1 cellular context compared by ENCODE assay signal in the genomic region with DNA sequence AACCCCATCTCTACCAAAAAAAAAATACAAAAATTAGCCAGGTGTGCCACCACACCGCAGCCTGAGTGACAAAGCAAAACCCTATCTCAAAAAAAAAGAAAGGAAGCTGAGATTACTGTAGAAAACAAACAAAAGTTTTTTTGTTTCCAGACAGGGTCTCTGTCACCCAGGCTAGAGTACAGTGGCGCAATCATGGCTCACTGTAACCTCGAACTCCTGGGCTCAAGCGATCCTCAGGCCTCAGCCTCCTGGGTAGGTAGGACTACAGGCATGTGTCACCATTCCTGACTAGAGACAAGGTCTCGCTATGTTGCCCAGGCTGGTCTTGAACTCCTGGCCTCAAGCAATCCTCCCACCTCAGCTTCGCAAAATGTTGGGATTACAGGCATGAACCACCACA.
TF ChIP-seq lines count a peak whose summit lies in the region.

No MANE protein-coding gene starts in this region.

TF ChIP-seq in K562, 482 proteins besides CTCF, POLR2A, EP300 and RAD21:
- peak; percentile 82 for TF ChIP-seq CEBPB (tag; IDR thresholded peaks at IDR 0.05)
- TF ChIP-seq ZNF75A (CRISPR knock-in tag; IDR thresholded peaks at IDR 0.05) = no peak
- TF ChIP-seq CBFA2T3 (IDR thresholded peaks at IDR 0.05) = peak; percentile 23; the same call in 1 of the 2 replicates
- TF ChIP-seq CEBPG (CRISPR knock-in tag; IDR thresholded peaks at IDR 0.05) = no peak
- 0 out of 4 replicates have a peak, but pooled peaks of 1 of the 2 experiments have one; percentile 13 for TF ChIP-seq CEBPG (tag; conservative IDR thresholded peaks at IDR 0.05 in 1 of 2, IDR thresholded peaks at IDR 0.05 in 1 of 2)
- TF ChIP-seq, protein P1, sequence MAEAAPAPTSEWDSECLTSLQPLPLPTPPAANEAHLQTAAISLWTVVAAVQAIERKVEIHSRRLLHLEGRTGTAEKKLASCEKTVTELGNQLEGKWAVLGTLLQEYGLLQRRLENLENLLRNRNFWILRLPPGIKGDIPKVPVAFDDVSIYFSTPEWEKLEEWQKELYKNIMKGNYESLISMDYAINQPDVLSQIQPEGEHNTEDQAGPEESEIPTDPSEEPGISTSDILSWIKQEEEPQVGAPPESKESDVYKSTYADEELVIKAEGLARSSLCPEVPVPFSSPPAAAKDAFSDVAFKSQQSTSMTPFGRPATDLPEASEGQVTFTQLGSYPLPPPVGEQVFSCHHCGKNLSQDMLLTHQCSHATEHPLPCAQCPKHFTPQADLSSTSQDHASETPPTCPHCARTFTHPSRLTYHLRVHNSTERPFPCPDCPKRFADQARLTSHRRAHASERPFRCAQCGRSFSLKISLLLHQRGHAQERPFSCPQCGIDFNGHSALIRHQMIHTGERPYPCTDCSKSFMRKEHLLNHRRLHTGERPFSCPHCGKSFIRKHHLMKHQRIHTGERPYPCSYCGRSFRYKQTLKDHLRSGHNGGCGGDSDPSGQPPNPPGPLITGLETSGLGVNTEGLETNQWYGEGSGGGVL (CRISPR knock-in tag; IDR thresholded peaks at IDR 0.05) = no peak
